ENCODE assay signal across 1 cellular context in genomic region chr21:41363370-41364270, GRCh38.
TF ChIP-seq lines count a peak whose summit lies in the region.

No MANE protein-coding gene starts in this region.

TF ChIP-seq in H1, 55 proteins besides CTCF, POLR2A, EP300 and RAD21:
- no peak for TF ChIP-seq SP4 (IDR thresholded peaks at IDR 0.05; ENCODE audit: low read length)
- TF ChIP-seq SRF (IDR thresholded peaks at IDR 0.05; ENCODE audit: low read depth, low read length) = no peak
- no peak for TF ChIP-seq CBX5 (IDR thresholded peaks at IDR 0.05; ENCODE audit: low read depth, low read length)
- no peak for TF ChIP-seq TAF1 (IDR thresholded peaks at IDR 0.05; ENCODE audit: low read depth, low read length)
- TF ChIP-seq SP1 (IDR thresholded peaks at IDR 0.05; ENCODE audit: low read depth, low read length) = no peak
- no peak for TF ChIP-seq KDM1A (IDR thresholded peaks at IDR 0.05; ENCODE audit: borderline replicate concordance, low read length)
- no peak for TF ChIP-seq CHD1 (IDR thresholded peaks at IDR 0.05; ENCODE audit: low read depth, low read length)
- TF ChIP-seq BRCA1 (IDR thresholded peaks at IDR 0.05; ENCODE audit: low read depth, low read length) = no peak
- TF ChIP-seq SP2 (IDR thresholded peaks at IDR 0.05; ENCODE audit: low read length) = no peak
- no peak for TF ChIP-seq BACH1 (IDR thresholded peaks at IDR 0.05; ENCODE audit: low read length)
- no peak for TF ChIP-seq SIX5 (IDR thresholded peaks at IDR 0.05; ENCODE audit: low read depth, low read length)
- TF ChIP-seq, protein P1, sequence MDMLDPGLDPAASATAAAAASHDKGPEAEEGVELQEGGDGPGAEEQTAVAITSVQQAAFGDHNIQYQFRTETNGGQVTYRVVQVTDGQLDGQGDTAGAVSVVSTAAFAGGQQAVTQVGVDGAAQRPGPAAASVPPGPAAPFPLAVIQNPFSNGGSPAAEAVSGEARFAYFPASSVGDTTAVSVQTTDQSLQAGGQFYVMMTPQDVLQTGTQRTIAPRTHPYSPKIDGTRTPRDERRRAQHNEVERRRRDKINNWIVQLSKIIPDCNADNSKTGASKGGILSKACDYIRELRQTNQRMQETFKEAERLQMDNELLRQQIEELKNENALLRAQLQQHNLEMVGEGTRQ (IDR thresholded peaks at IDR 0.05; ENCODE audit: low read length) = no peak
- TF ChIP-seq TEAD4 (IDR thresholded peaks at IDR 0.05; ENCODE audit: low read depth, low read length) = no peak
